1 cellular context compared by ENCODE assay signal in genomic region chr16:52076332-52077115, GRCh38.
TF ChIP-seq lines count a peak whose summit lies in the region.

No MANE protein-coding gene starts in this region.

TF ChIP-seq in GM23338, 12 proteins besides CTCF, POLR2A, EP300 and RAD21 (continued from another document):
- TF ChIP-seq REST (IDR thresholded peaks at IDR 0.05; ENCODE audit: unreplicated experiment) (no peak), ZNF462 (CRISPR knock-in tag; IDR thresholded peaks at IDR 0.05) (no peak), CREB1 (CRISPR knock-in tag; IDR thresholded peaks at IDR 0.05; ENCODE audit: low read depth) (no peak), EZH2 (IDR thresholded peaks at IDR 0.05; ENCODE audit: low read depth, unreplicated experiment) (no peak), JUNB (IDR thresholded peaks at IDR 0.05; ENCODE audit: unreplicated experiment) (no peak), STAT1 (IDR thresholded peaks at IDR 0.05; ENCODE audit: unreplicated experiment) (no peak), NANOG (IDR thresholded peaks at IDR 0.05; ENCODE audit: borderline replicate concordance) (no peak), ETS1 (IDR thresholded peaks at IDR 0.05) (no peak), ZNF331 (CRISPR knock-in tag; IDR thresholded peaks at IDR 0.05; ENCODE audit: low read depth) (no peak)
TF ChIP-seq in GM23338: peak in this region for 0.
